Comparison of ENCODE assay signal across 18 cellular contexts in the genomic region with DNA sequence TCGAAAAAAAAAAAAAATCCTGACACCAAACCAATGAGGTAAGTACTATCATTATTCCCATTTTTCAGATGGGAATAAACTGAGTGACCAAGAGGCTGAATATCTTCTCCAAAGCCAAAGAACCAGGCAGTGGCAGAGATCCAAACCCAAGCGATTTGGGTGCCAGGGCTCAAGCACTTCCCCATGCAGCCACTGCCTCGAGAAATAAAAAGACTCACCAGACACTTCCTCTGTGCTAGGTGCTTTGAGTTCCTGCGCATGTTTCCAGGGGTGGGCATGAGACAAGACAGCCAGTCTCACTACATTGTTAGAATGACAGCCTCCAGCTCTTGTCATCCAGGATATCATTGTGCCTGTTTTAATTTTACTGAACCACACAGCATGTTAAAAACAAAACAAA. TPM values are rescaled to one million over a fixed set of nuclear protein-coding genes. Genes with fewer than 3 reads are reported as not detected.
DNase-seq lines count a peak whose midpoint lies in the region; ATAC-seq and TF ChIP-seq lines count a peak whose summit lies in the region.
"Had no signal": no experiment of that assay in that cellular context is flagged by ENCODE, and none has a peak within 500 bp of the region (broad histone marks: within the 10 kb centered on the region; RNA-seq: fewer than 3 reads in every experiment).

No MANE protein-coding gene starts in this region.

- H3K27me3 Mint-ChIP-seq in Caco-2 (ENCODE audit: insufficient read depth, unreplicated experiment): no peaks in the 10 kb centered on the region

- ATAC-seq in GM21367 (IDR thresholded peaks at IDR 0.05; ENCODE audit: unreplicated experiment) (no peak), left ventricle myocardium superior (no peak)
- ATAC-seq: HCT116, WTC11 had no signal

- 73% methylated on average over 4 of the region's 4 CpGs for WGBS in esophagus muscularis mucosa
- 61 to 74% methylated on average over 4 of the region's 4 CpGs for WGBS in sigmoid colon, 2 donors

- DNase-seq in Caco-2 (no peak), RKO (ENCODE audit: low spot score) (peak; percentile 35), esophagus muscularis mucosa (ENCODE audit: extremely low spot score) (no peak), sigmoid colon (no peak), left ventricle myocardium superior (no peak), NCI-H69 (lab: John Stamatoyannopoulos, UW) (no peak)
- DNase-seq: activated gamma-delta T cell; left ventricle myocardium inferior; NCI-H1417 treated with DMSO at 0.1 percent for 48 hours; NCI-H2227 treated with DMSO at 0.1 percent for 48 hours; stimulated activated CD4-positive, alpha-beta T cell treated with anti-CD3 and anti-CD28 coated beads, Interleukin-2, amount 100 ng/mL, for 48 hours; upper lobe of left lung had no signal

- H3K36me3 ChIP-seq in Caco-2 (ENCODE audit: control insufficient read depth, insufficient read depth, low read length) (no peaks in the 10 kb centered on the region; the same call in 1 of the 2 replicates), esophagus muscularis mucosa (peaks cover 0 to 13% (median 6%) of the 10 kb centered on the region in 4 donors), sigmoid colon (peaks cover 0 to 8% (median 1%) of the 10 kb centered on the region in 4 donors)
- H3K36me3 ChIP-seq: right atrium auricular region had no signal

- peak overlapping the region in 3 of 4 donors; percentile 18 to 25 (median 24) for H3K27ac ChIP-seq in esophagus muscularis mucosa (replicated peaks in 1 of 4)
- peak overlapping the region in 3 of 4 donors; percentile 87 to 90 (median 88) for H3K27ac ChIP-seq in sigmoid colon
- H3K27ac ChIP-seq: C4-2B, left ventricle myocardium inferior, right atrium auricular region, SK-N-MC, upper lobe of left lung had no signal

- H3K4me1 ChIP-seq in Caco-2 (peaks cover 20% of the 10 kb centered on the region), esophagus muscularis mucosa (peaks cover 12 to 73% (median 39%) of the 10 kb centered on the region in 4 donors), sigmoid colon (peaks cover 0 to 48% (median 23%) of the 10 kb centered on the region in 4 donors)

- no peaks in the 10 kb centered on the region for H3K9me3 Mint-ChIP-seq in Caco-2 (ENCODE audit: unreplicated experiment)
- H3K9me3 Mint-ChIP-seq: WTC11 had no signal

- CTCF ChIA-PET in Caco-2 (lab: Charles Lee): no interaction called here

- H3K27me3 ChIP-seq in Caco-2 (replicated peaks; ENCODE audit: control insufficient read depth, insufficient read depth, low read length): no peaks in the 10 kb centered on the region
- H3K27me3 ChIP-seq in esophagus muscularis mucosa: no peaks in the 10 kb centered on the region
- no peaks in the 10 kb centered on the region for H3K27me3 ChIP-seq in sigmoid colon
- H3K27me3 ChIP-seq: right atrium auricular region, upper lobe of left lung had no signal

- H3K4me1 Mint-ChIP-seq in Caco-2 (ENCODE audit: low read depth, unreplicated experiment): peaks cover 15% of the 10 kb centered on the region

- intact Hi-C loops in Caco-2 (cut with micrococcal nuclease; ENCODE audit: unreplicated experiment): no loop called here
- intact Hi-C loops in esophagus muscularis mucosa (cut with DNase I): no loop called here
- intact Hi-C loops in sigmoid colon (cut with DNase I): no loop called here
- intact Hi-C loops in left ventricle myocardium superior (cut with micrococcal nuclease): no loop called here

- no TSS peak for BruUV-seq in Caco-2 (replicated peaks; lab: Mats Ljungman, UMichigan)

- TF ChIP-seq EP300 in esophagus muscularis mucosa (IDR thresholded peaks at IDR 0.05) (no peak), sigmoid colon (IDR thresholded peaks at IDR 0.05) (no peak)

- H3K4me3 ChIP-seq in Caco-2 (ENCODE audit: low read depth, low read length) (no peak overlapping the region), esophagus muscularis mucosa (no peak overlapping the region), sigmoid colon (no peak overlapping the region)
- H3K4me3 ChIP-seq: left ventricle myocardium inferior, right atrium auricular region, SK-N-MC, upper lobe of left lung had no signal

- H3K27ac Mint-ChIP-seq in Caco-2 (ENCODE audit: unreplicated experiment): peak overlapping the region; percentile 98
- H3K27ac Mint-ChIP-seq: WTC11 had no signal

- H3K4me3 Mint-ChIP-seq in Caco-2 (ENCODE audit: unreplicated experiment): peak overlapping the region; percentile 65

- no peaks in the 10 kb centered on the region for H3K9me3 ChIP-seq in Caco-2
- H3K9me3 ChIP-seq in esophagus muscularis mucosa: no peaks in the 10 kb centered on the region
- no peaks in the 10 kb centered on the region for H3K9me3 ChIP-seq in sigmoid colon
- H3K9me3 ChIP-seq: left ventricle myocardium inferior, right atrium auricular region, upper lobe of left lung had no signal

- TF ChIP-seq CTCF in Caco-2 (IDR thresholded peaks at IDR 0.05; ENCODE audit: insufficient read depth in 1 of 2, low read depth in 1 of 2, low read length in 1 of 2, severe bottlenecking in 1 of 2, unreplicated experiment in 1 of 2) (no peak), esophagus muscularis mucosa (IDR thresholded peaks at IDR 0.05) (no peak), sigmoid colon (IDR thresholded peaks at IDR 0.05) (no peak)

- TF ChIP-seq POLR2A in esophagus muscularis mucosa (IDR thresholded peaks at IDR 0.05; ENCODE audit: low read depth): no peak
- no peak for TF ChIP-seq POLR2A in sigmoid colon (IDR thresholded peaks at IDR 0.05)

- POLR2A ChIA-PET in Caco-2 (lab: Charles Lee): no interaction called here

- peaks cover 39% of the 10 kb centered on the region for H3K36me3 Mint-ChIP-seq in Caco-2 (ENCODE audit: insufficient read depth, unreplicated experiment)

RNA-seq across cellular contexts. Expression of a gene that starts 2.3 kb away (rescaled TPM):
- total RNA-seq in Caco-2 (2022) (42.1 and 43.8 TPM in 2 replicates), esophagus muscularis mucosa (10 to 100 TPM; 17.8 to 25.8 (median 22.1) TPM), sigmoid colon (10 to 100 TPM; 11.6 to 30.9 (median 25.4) TPM), left ventricle myocardium superior (22.3 TPM)
- polyA plus RNA-seq in sigmoid colon: 10 to 100 TPM; 31.2 to 70.9 (median 41.8) TPM

RNA-seq across cellular contexts. Expression of a gene that starts 26.6 kb away (rescaled TPM):
- total RNA-seq in Caco-2 (2022) (205 and 216 TPM in 2 replicates), esophagus muscularis mucosa (100 to 1,000 TPM; 106 to 210 (median 133) TPM), sigmoid colon (100 to 1,000 TPM; 117 to 154 (median 134) TPM), left ventricle myocardium superior (153 TPM)
- polyA plus RNA-seq in sigmoid colon: 100 to 1,000 TPM; 158 to 261 (median 249) TPM
